In genomic region chr11:70889411-70889810, GRCh38 we compare ENCODE assay signal across 21 cellular contexts.
DNase-seq lines count a peak whose midpoint lies in the region; ATAC-seq, FAIRE-seq and TF ChIP-seq lines count a peak whose summit lies in the region.
"Had no signal": no experiment of that assay in that cellular context is flagged by ENCODE, and none has a peak within 500 bp of the region (broad histone marks: within the 10 kb centered on the region; RNA-seq: fewer than 3 reads in every experiment).

No MANE protein-coding gene starts in this region.

- no peak overlapping the region for H3K9ac ChIP-seq in kidney (ENCODE audit: low read length in 2 of 2)
- H3K9ac ChIP-seq: BLaER1 had no signal

- H3K4me3 ChIP-seq in HEK293 (ENCODE audit: low read depth, low read length) (no peak overlapping the region), RWPE2 (ENCODE audit: severe bottlenecking) (no peak overlapping the region), kidney (ENCODE audit: low read length in 2 of 2) (no peak overlapping the region), osteoblast (ENCODE audit: insufficient read depth, low read length) (no peak overlapping the region)
- H3K4me3 ChIP-seq: A549, BLaER1 had no signal

- CTCF ChIA-PET in HEK293 (lab: Yijun Ruan, JAX): interaction anchor here (0.6 to 0.7 kb wide), 2 partner anchors 250 to 1097 kb away, joined by 3 read pairs; no protein-coding TSS in a partner anchor

- H2AFZ ChIP-seq in osteoblast (ENCODE audit: low read length): no peak overlapping the region

- FAIRE-seq in kidney (lab: Jason Lieb, UNC): no peak
- FAIRE-seq: A549, G401.6, GM12892, H1 had no signal

- H4K20me1 ChIP-seq in osteoblast (ENCODE audit: insufficient read depth, low read length): no peaks in the 10 kb centered on the region
- H4K20me1 ChIP-seq: BLaER1 had no signal

- H3K27me3 ChIP-seq in RWPE2 (ENCODE audit: insufficient read depth, poor library complexity, severe bottlenecking): no peaks in the 10 kb centered on the region
- H3K27me3 ChIP-seq in osteoblast (ENCODE audit: insufficient read depth, low read length): no peaks in the 10 kb centered on the region
- H3K27me3 ChIP-seq: BLaER1 had no signal

- H3K4me2 ChIP-seq in osteoblast (ENCODE audit: insufficient read depth, low read length): no peak overlapping the region
- H3K4me2 ChIP-seq: A549, BLaER1 had no signal

- H3K4me1 ChIP-seq in HEK293 (ENCODE audit: control insufficient read depth, insufficient read depth, low read length) (no peaks in the 10 kb centered on the region), RWPE2 (ENCODE audit: insufficient read depth, poor library complexity, severe bottlenecking) (no peaks in the 10 kb centered on the region), kidney (ENCODE audit: control insufficient read depth in 1 of 2, insufficient read depth in 1 of 2, low read depth in 1 of 2, low read length in 2 of 2) (no peaks in the 10 kb centered on the region), osteoblast (ENCODE audit: insufficient read depth, low read length) (no peaks in the 10 kb centered on the region)
- H3K4me1 ChIP-seq: A549, Caco-2 had no signal

- H3K36me3 ChIP-seq in HEK293 (ENCODE audit: control insufficient read depth in 2 of 2, insufficient read depth in 1 of 2, low read length in 2 of 2): no peaks in the 10 kb centered on the region
- no peaks in the 10 kb centered on the region for H3K36me3 ChIP-seq in RWPE2 (ENCODE audit: low read depth)
- H3K36me3 ChIP-seq in kidney (ENCODE audit: control insufficient read depth in 1 of 2, insufficient read depth in 2 of 2, low read length in 2 of 2): no peaks in the 10 kb centered on the region
- H3K36me3 ChIP-seq in osteoblast (ENCODE audit: insufficient read depth, low read length): no peaks in the 10 kb centered on the region
- H3K36me3 ChIP-seq: BLaER1 had no signal

- H3K9me3 ChIP-seq in HEK293 (ENCODE audit: control insufficient read depth, insufficient read depth, low read depth, low read length) (no peaks in the 10 kb centered on the region), RWPE2 (ENCODE audit: severe bottlenecking) (no peaks in the 10 kb centered on the region), kidney (ENCODE audit: control insufficient read depth in 1 of 2, low read length in 2 of 2) (no peaks in the 10 kb centered on the region), osteoblast (ENCODE audit: low read depth, low read length) (no peaks in the 10 kb centered on the region)
- H3K9me3 ChIP-seq: A549, Caco-2 had no signal

- TF ChIP-seq CTCF in HEK293 (tag by site-specific recombination; IDR thresholded peaks at IDR 0.05): no peak
- no peak for TF ChIP-seq CTCF in RWPE2 (IDR thresholded peaks at IDR 0.05; ENCODE audit: poor library complexity, severe bottlenecking)
- TF ChIP-seq CTCF in kidney (IDR thresholded peaks at IDR 0.05; ENCODE audit: borderline replicate concordance, extremely low read depth, insufficient read depth): no peak
- TF ChIP-seq CTCF in osteoblast (IDR thresholded peaks at IDR 0.05; ENCODE audit: extremely low read depth, low read depth, low read length): no peak

- DNase-seq in RWPE2 (ENCODE audit: low spot score) (peak; percentile 27), kidney (peak; percentile 52), osteoblast (ENCODE audit: insufficient read length, low spot score, missing footprints) (peak; percentile 44), T-helper 1 cell (no peak), GOT3 (lab: John Stamatoyannopoulos, UW) (no peak)
- DNase-seq: 8988T; Caco-2; CD4-positive, CD25-positive, alpha-beta regulatory T cell; CD8-positive, alpha-beta T cell; DMS153; DND-41; H7; HCEC 1CT had no signal

- intact Hi-C loops in kidney (cut with DNase I): no loop called here

- no peak for ATAC-seq in RWPE2 (ENCODE audit: low read depth)
- ATAC-seq in HG03571 (IDR thresholded peaks at IDR 0.05; ENCODE audit: unreplicated experiment): no peak
- ATAC-seq: A549; CD8-positive, alpha-beta T cell had no signal

- no peaks in the 10 kb centered on the region for H3K79me2 ChIP-seq in osteoblast (ENCODE audit: insufficient read depth, low read length)

- H3K27ac ChIP-seq in HEK293 (ENCODE audit: extremely low read depth, low read depth, low read length) (no peak overlapping the region), RWPE2 (ENCODE audit: poor library complexity, severe bottlenecking) (no peak overlapping the region), kidney (ENCODE audit: low read depth in 2 of 2, low read length in 2 of 2) (no peak overlapping the region), osteoblast (ENCODE audit: low read depth, low read length) (no peak overlapping the region)
- H3K27ac ChIP-seq: A549, BLaER1, C4-2B had no signal

- POLR2A ChIA-PET in HEK293 (lab: Yijun Ruan, JAX): no interaction called here

TF ChIP-seq in HEK293, 187 proteins besides CTCF, POLR2A, EP300 and RAD21:
- no peak for TF ChIP-seq ZNF785 (tag by site-specific recombination; IDR thresholded peaks at IDR 0.05)
- peak; percentile 85; the same call in 1 of the 2 replicates for TF ChIP-seq ZNF707 (tag by site-specific recombination; IDR thresholded peaks at IDR 0.05)

Comparison
In these comparisons a context has a peak if more than half of its experiments do, and no peak if none do; other contexts are left out.
1. DNase-seq: peak in RWPE2 (single experiment), kidney (single experiment) and osteoblast (single experiment); none in T-helper 1 cell (0 of 5) and GOT3 (single experiment).